Comparison of ENCODE assay signal across 8 cellular contexts in the genomic region with DNA sequence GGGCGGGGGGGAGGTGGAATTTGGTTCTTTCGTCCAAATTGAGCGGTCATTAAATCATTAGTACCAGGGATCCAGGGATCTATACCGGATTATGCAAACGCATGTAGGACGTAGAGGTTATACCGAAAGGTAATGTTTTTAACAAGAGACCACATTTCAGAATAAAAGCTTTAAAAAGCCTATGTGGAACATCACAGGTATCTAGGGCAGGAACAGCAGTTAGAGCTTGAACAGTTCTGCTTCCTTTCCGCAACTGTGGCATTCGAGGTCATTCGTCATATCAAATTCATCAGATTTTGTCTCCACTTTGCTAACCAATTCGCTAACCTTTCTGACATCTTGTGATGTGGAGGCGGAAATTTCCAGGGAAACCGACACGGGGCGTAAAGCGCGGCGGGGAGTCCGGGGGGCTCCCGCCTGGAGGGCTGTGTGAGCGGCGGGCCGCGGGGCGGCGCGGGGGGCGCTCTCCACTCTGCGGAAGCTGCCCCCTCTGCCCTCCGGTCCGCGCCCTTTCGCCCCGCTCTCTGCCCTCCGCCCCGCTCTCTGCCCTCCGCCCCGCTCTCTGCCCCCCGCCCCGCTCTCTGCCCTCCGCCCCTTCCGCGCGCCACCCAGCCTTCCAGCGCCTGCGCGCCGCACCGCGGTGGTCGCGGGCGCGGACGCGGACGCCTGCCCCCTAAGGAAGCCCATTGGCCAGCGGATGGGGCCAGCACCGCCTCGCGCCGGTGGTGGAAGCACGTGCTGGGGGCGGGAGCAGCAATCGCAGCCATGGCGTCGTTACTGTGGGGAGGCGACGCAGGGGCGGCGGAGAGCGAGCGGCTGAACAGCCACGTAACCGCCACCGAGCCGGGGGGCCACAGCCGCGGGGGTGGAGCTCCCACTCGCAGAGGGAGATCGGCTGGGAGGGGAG. TPM values are rescaled to one million over a fixed set of nuclear protein-coding genes. Genes with fewer than 3 reads are reported as not detected.
DNase-seq lines count a peak whose midpoint lies in the region; ATAC-seq and TF ChIP-seq lines count a peak whose summit lies in the region.

TSS of gene DDX25 (plus strand) at position 756 of the 907 bp plus-strand sequence. CDS start at position 766, 10 bp downstream.

- intact Hi-C loops in CD4-positive, alpha-beta T cell (cut with DNase I, micrococcal nuclease) = loop anchor here (1.0 to 5.0 kb wide), 7 partner anchors 17 to 1277 kb away; partner anchors contain the start of genes HYLS1 (in 2 of the 2), CHEK1 (in 1 of the 2), FOXRED1 (in 1 of the 2) and SRPRA (in 1 of the 2)
- intact Hi-C loops in right cardiac atrium (cut with DNase I) = no loop called here

- peaks cover 2% of the 10 kb centered on the region for H3K4me1 ChIP-seq in right cardiac atrium (ENCODE audit: control insufficient read depth, insufficient read depth, low read length)

- peaks cover 45% of the 10 kb centered on the region for H3K4me1 Mint-ChIP-seq in CD4-positive, alpha-beta T cell (ENCODE audit: low read depth)

- peak within 1 kb of the TSS; percentile 95 for H3K4me3 Mint-ChIP-seq in CD4-positive, alpha-beta T cell

- peaks cover 50% of the 10 kb centered on the region for H3K27me3 Mint-ChIP-seq in CD4-positive, alpha-beta T cell

- DNase-seq in CD4-positive, alpha-beta T cell = no peak
- DNase-seq in NCI-H1105 treated with DMSO at 0.1 percent for 48 hours (lab: John Stamatoyannopoulos, UW) (peak; percentile 42), activated gamma-delta T cell treated with Interleukin-2 at 50 U/mL for 16 hours (peak; percentile 19), right cardiac atrium (peak in 2 of 3 donors; percentile 33 to 63), putamen (ENCODE audit: low spot score) (peak; percentile 70), NCI-H187 treated with DMSO at 0.1 percent for 48 hours (lab: John Stamatoyannopoulos, UW) (no peak)

- no peak for TF ChIP-seq CTCF in CD4-positive, alpha-beta T cell (IDR thresholded peaks at IDR 0.05)

- peak; percentile 32 for ATAC-seq in CD4-positive, alpha-beta T cell (ENCODE audit: poor library complexity)
- peak; percentile 38 to 68 for ATAC-seq in right cardiac atrium
- no peak for ATAC-seq in HG03520 (IDR thresholded peaks at IDR 0.05; ENCODE audit: unreplicated experiment)
- ATAC-seq in HG02938 (IDR thresholded peaks at IDR 0.05; ENCODE audit: unreplicated experiment) = no peak

- WGBS in right cardiac atrium = 3% methylated on average over 81 of the region's 81 CpGs

- peak within 1 kb of the TSS; percentile 89 for H3K4me3 ChIP-seq in right cardiac atrium (ENCODE audit: low read length)

- H3K9me3 ChIP-seq in CD4-positive, alpha-beta T cell (ENCODE audit: control insufficient read depth, low read length) = no peaks in the 10 kb centered on the region
- H3K9me3 ChIP-seq in right cardiac atrium (ENCODE audit: control insufficient read depth, low read length) = no peaks in the 10 kb centered on the region

- peaks cover 27% of the 10 kb centered on the region for H3K27me3 ChIP-seq in CD4-positive, alpha-beta T cell (ENCODE audit: control insufficient read depth, insufficient read depth, low read length)
- H3K27me3 ChIP-seq in right cardiac atrium (ENCODE audit: control insufficient read depth, insufficient read depth) = no peaks in the 10 kb centered on the region

- H3K27ac ChIP-seq in CD4-positive, alpha-beta T cell (ENCODE audit: low read depth, low read length) = no peak within 1 kb of the TSS
- no peak within 1 kb of the TSS for H3K27ac ChIP-seq in right cardiac atrium (ENCODE audit: low read length)

- CTCF ChIA-PET in CD4-positive, alpha-beta T cell (lab: Charles Lee) = interaction anchor here (1.3 to 1.6 kb wide), 2 partner anchors 11 to 29 kb away, joined by 3 to 4 read pairs; no protein-coding TSS in a partner anchor

- POLR2A ChIA-PET in CD4-positive, alpha-beta T cell (lab: Charles Lee) = interaction anchor here (0.7 to 2.5 kb wide), 8 partner anchors 14 to 312 kb away, joined by 4 to 67 read pairs (median 6); partner anchors contain the start of genes CDON, CHEK1, FAM118B and HYLS1

- H3K27ac Mint-ChIP-seq in CD4-positive, alpha-beta T cell = peak within 1 kb of the TSS; percentile 88

- peaks cover 25% of the 10 kb centered on the region for H3K36me3 Mint-ChIP-seq in CD4-positive, alpha-beta T cell (ENCODE audit: low read depth)

- H3K9me3 Mint-ChIP-seq in CD4-positive, alpha-beta T cell = no peaks in the 10 kb centered on the region

RNA-seq across cellular contexts. Expression of gene DDX25, which starts in this region (rescaled TPM):
- not detected for total RNA-seq in CD4-positive, alpha-beta T cell
- not detected for total RNA-seq in right cardiac atrium
- 0.05 TPM for polyA plus RNA-seq in right cardiac atrium

Comparison
In these comparisons a context has a peak if more than half of its experiments do, and no peak if none do; other contexts are left out.
1. Peak in ATAC-seq in CD4-positive, alpha-beta T cell; RNA of the gene not detected or under 1 TPM.
2. Peak in DNase-seq, ATAC-seq and H3K4me3 ChIP-seq in right cardiac atrium; RNA of the gene not detected or under 1 TPM.
3. DNase-seq: peak in NCI-H1105 treated with DMSO at 0.1 percent for 48 hours (single experiment), activated gamma-delta T cell treated with Interleukin-2 at 50 U/mL for 16 hours (single experiment) and putamen (single experiment); none in CD4-positive, alpha-beta T cell (0 of 10) and NCI-H187 treated with DMSO at 0.1 percent for 48 hours (single experiment).
4. intact Hi-C loops: an anchor here in CD4-positive, alpha-beta T cell (1.0 to 5.0 kb wide); none called in right cardiac atrium.